ENCODE assay signal across 20 cellular contexts in the genomic region with DNA sequence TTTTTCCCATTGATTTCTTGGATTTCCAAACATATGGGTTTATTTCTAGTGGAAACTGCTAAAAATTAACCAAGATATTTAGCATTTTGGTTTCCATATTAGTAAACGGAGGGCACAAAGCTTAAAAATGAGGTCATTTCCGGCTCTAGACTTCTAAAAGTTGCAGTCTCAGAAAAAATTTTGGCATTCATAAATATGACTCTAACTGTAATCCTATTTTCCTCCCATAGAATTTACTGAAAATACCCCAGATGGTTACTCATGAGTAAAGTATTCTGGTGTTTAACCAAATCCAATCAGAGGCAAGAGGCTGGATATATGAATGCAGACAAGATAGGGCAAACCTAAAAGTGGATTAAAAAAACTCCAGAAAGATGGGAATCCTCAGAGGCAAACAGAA.
A peak's percentile ranks its signal among the peaks of the same experiment; 100 is the strongest.
DNase-seq lines count a peak whose midpoint lies in the region; FAIRE-seq and TF ChIP-seq lines count a peak whose summit lies in the region.
"Had no signal": no experiment of that assay in that cellular context is flagged by ENCODE, and none has a peak within 500 bp of the region (broad histone marks: within the 10 kb centered on the region; RNA-seq: fewer than 3 reads in every experiment).

No MANE protein-coding gene starts in this region.

- FAIRE-seq in small intestine (lab: Jason Lieb, UNC), result no peak
- FAIRE-seq: pancreas had no signal

- H3K4me3 ChIP-seq in cardiac fibroblast (replicated peaks in 1 of 2; ENCODE audit: low read depth in 2 of 2, low read length in 2 of 2), result no peak overlapping the region
- no peak overlapping the region for H3K4me3 ChIP-seq in small intestine (ENCODE audit: low read depth in 1 of 2, low read length in 2 of 2)
- H3K4me3 ChIP-seq: hepatocyte, lung, MG63, pancreas had no signal

- no peaks in the 10 kb centered on the region for H3K27me3 ChIP-seq in small intestine (ENCODE audit: control insufficient read depth in 2 of 2, insufficient read depth in 2 of 2, low read length in 2 of 2)
- H3K27me3 ChIP-seq: hepatocyte, MG63, pancreas had no signal

- H3K4me3 Mint-ChIP-seq in mesothelial cell of epicardium, result no peak overlapping the region
- H3K4me3 Mint-ChIP-seq: activated CD8-positive, alpha-beta T cell treated with anti-CD3 and anti-CD28 coated beads for 36 hours; stimulated activated effector memory CD8-positive, alpha-beta T cell treated with anti-CD3 and anti-CD28 coated beads, Interleukin-12 subunit alpha, Interleukin-12 subunit beta, amount 100 ng/mL, for 72 hours had no signal

- no peaks in the 10 kb centered on the region for H3K4me1 ChIP-seq in small intestine (ENCODE audit: control insufficient read depth in 2 of 2, insufficient read depth in 1 of 2, low read depth in 1 of 2, low read length in 1 of 2)

- no peaks in the 10 kb centered on the region for H3K9me3 ChIP-seq in small intestine (ENCODE audit: control insufficient read depth, low read depth)
- H3K9me3 ChIP-seq: MG63, pancreas had no signal

- no peaks in the 10 kb centered on the region for H3K36me3 ChIP-seq in small intestine (ENCODE audit: control insufficient read depth in 2 of 2, insufficient read depth in 2 of 2, low read length in 2 of 2)
- H3K36me3 ChIP-seq: MG63, pancreas had no signal

- peaks cover 19% of the 10 kb centered on the region for H3K4me1 Mint-ChIP-seq in mesothelial cell of epicardium
- H3K4me1 Mint-ChIP-seq: stimulated activated effector memory CD8-positive, alpha-beta T cell treated with anti-CD3 and anti-CD28 coated beads, Interleukin-12 subunit alpha, Interleukin-12 subunit beta, amount 100 ng/mL, for 72 hours had no signal

- no peaks in the 10 kb centered on the region for H3K27me3 Mint-ChIP-seq in mesothelial cell of epicardium (ENCODE audit: low read depth)

- no peak for TF ChIP-seq POLR2A in erythroblast (IDR thresholded peaks at IDR 0.05; ENCODE audit: low read length)

- peak overlapping the region; percentile 13 for H3K27ac Mint-ChIP-seq in mesothelial cell of epicardium
- H3K27ac Mint-ChIP-seq: activated CD8-positive, alpha-beta T cell treated with anti-CD3 and anti-CD28 coated beads for 36 hours; stimulated activated effector memory CD8-positive, alpha-beta T cell treated with anti-CD3 and anti-CD28 coated beads, Interleukin-12 subunit alpha, Interleukin-12 subunit beta, amount 100 ng/mL, for 72 hours had no signal

- TF ChIP-seq CTCF in AG09319 (IDR thresholded peaks at IDR 0.05; ENCODE audit: low read depth, low read length), result no peak
- TF ChIP-seq CTCF in cardiac fibroblast (IDR thresholded peaks at IDR 0.05; ENCODE audit: low read depth, low read length), result no peak
- TF ChIP-seq CTCF in mesothelial cell of epicardium (IDR thresholded peaks at IDR 0.05; ENCODE audit: unreplicated experiment), result no peak

- WGBS in small intestine, 3 donors, result 60 to 76% (median 66%) methylated on average over 2 of the region's 2 CpGs

- no peaks in the 10 kb centered on the region for H3K9me3 Mint-ChIP-seq in mesothelial cell of epicardium
- H3K9me3 Mint-ChIP-seq: activated CD8-positive, alpha-beta T cell treated with anti-CD3 and anti-CD28 coated beads for 36 hours; stimulated activated effector memory CD8-positive, alpha-beta T cell treated with anti-CD3 and anti-CD28 coated beads, Interleukin-12 subunit alpha, Interleukin-12 subunit beta, amount 100 ng/mL, for 72 hours had no signal

- peak; percentile 31 for DNase-seq in AG09319 (ENCODE audit: extremely low read depth, low read depth)
- DNase-seq in NCI-H82 (lab: John Stamatoyannopoulos, UW), result peak; percentile 48
- DNase-seq in cardiac fibroblast (ENCODE audit: low read depth in 2 of 2), result peak; percentile 88 to 94
- no peak for DNase-seq in mesothelial cell of epicardium (ENCODE audit: low spot score in 2 of 2, unreplicated experiment in 2 of 2)
- DNase-seq in small intestine, result no peak
- no peak for DNase-seq in erythroblast (lab: John Stamatoyannopoulos, UW)
- no peak for DNase-seq in DMS 273 treated with DMSO at 0.1 percent for 48 hours (lab: John Stamatoyannopoulos, UW)
- no peak for DNase-seq in cerebellar nuclear complex (lab: John Stamatoyannopoulos, UW)
- DNase-seq: activated CD8-positive, alpha-beta T cell treated with anti-CD3 and anti-CD28 coated beads for 36 hours; activated naive CD4-positive, alpha-beta T cell; C1 segment of cervical spinal cord; cortex of kidney; GF-D8; MG63; OCI-M1; pancreas; T-helper 9 cell had no signal

- H3K36me3 Mint-ChIP-seq in mesothelial cell of epicardium, result no peaks in the 10 kb centered on the region
- H3K36me3 Mint-ChIP-seq: stimulated activated effector memory CD8-positive, alpha-beta T cell treated with anti-CD3 and anti-CD28 coated beads, Interleukin-12 subunit alpha, Interleukin-12 subunit beta, amount 100 ng/mL, for 72 hours had no signal

- H3K27ac ChIP-seq in small intestine (ENCODE audit: low read depth in 1 of 2, low read length in 1 of 2), result no peak overlapping the region
- H3K27ac ChIP-seq: hepatocyte, pancreas had no signal

Comparison
In these comparisons a context has a peak if more than half of its experiments do, and no peak if none do; other contexts are left out.
1. DNase-seq: peak in AG09319 (single experiment), NCI-H82 (single experiment) and cardiac fibroblast (2 of 2); none in mesothelial cell of epicardium (0 of 2), small intestine (single experiment), erythroblast (0 of 2), DMS 273 treated with DMSO at 0.1 percent for 48 hours (single experiment) and cerebellar nuclear complex (0 of 2).